ENCODE assay signal across 10 cellular contexts in the genomic region with DNA sequence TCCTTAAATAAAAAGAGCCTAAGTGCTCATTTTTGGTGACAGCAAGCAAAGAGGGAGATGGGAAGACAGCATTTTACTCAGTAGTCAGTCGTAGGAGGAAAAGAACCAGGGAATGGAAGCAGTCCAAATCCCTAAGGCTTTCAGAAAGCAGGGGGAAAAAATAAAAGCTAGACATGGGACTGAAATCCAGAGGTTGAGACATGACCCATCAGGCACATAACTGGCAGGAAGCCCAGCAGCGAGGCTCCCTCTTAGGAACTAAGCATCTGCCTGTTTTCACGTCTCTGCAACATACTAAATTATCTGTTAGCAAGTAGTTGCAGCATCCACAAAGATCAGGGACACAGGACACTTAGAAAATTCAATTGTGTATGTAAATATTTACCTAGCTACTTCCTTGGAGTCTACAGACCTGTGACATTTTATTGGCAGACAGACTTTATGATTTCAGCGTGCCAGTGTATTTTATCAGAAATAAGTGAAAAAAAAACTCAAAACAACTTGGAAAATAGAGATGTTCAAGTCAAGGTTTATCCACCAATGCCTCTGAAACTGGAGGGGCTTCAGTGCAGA.
A peak's percentile ranks its signal among the peaks of the same experiment; 100 is the strongest.
DNase-seq lines count a peak whose midpoint lies in the region; ATAC-seq and TF ChIP-seq lines count a peak whose summit lies in the region.
"Had no signal": no experiment of that assay in that cellular context is flagged by ENCODE, and none has a peak within 500 bp of the region (broad histone marks: within the 10 kb centered on the region; RNA-seq: fewer than 3 reads in every experiment).

No MANE protein-coding gene starts in this region.

- H3K4me3 ChIP-seq in colonic mucosa, result no peak overlapping the region
- H3K4me3 ChIP-seq: GM23338 had no signal

- H3K27me3 ChIP-seq in colonic mucosa, result no peaks in the 10 kb centered on the region

- H3K27me3 Mint-ChIP-seq in naive thymus-derived CD8-positive, alpha-beta T cell, result peaks cover 0 to 19% (median 2%) of the 10 kb centered on the region in 5 donors

- intact Hi-C loops in colonic mucosa (cut with DNase I) (no loop called here), left colon (cut with DNase I, micrococcal nuclease) (no loop called here)

- no peak overlapping the region for H3K27ac Mint-ChIP-seq in naive thymus-derived CD8-positive, alpha-beta T cell
- H3K27ac Mint-ChIP-seq: GM23338 had no signal

- no peaks in the 10 kb centered on the region for H3K36me3 Mint-ChIP-seq in naive thymus-derived CD8-positive, alpha-beta T cell

- H3K4me1 Mint-ChIP-seq in naive thymus-derived CD8-positive, alpha-beta T cell, result no peaks in the 10 kb centered on the region
- H3K4me1 Mint-ChIP-seq: GM23338 had no signal

- H3K9me3 ChIP-seq in colonic mucosa, result no peaks in the 10 kb centered on the region

- H3K9ac ChIP-seq in colonic mucosa (ENCODE audit: low read depth in 2 of 2, low read length in 2 of 2), result peak overlapping the region in 1 of 2 donors; percentile 43

- H3K36me3 ChIP-seq in colonic mucosa, result no peaks in the 10 kb centered on the region

- peaks cover 0 to 14% (median 0%) of the 10 kb centered on the region in 9 donors for H3K9me3 Mint-ChIP-seq in naive thymus-derived CD8-positive, alpha-beta T cell

- TF ChIP-seq CTCF in colonic mucosa (IDR thresholded peaks at IDR 0.05), result no peak

- H3K4me3 Mint-ChIP-seq in naive thymus-derived CD8-positive, alpha-beta T cell, result no peak overlapping the region
- H3K4me3 Mint-ChIP-seq: GM23338 had no signal

- POLR2A ChIA-PET in naive thymus-derived CD8-positive, alpha-beta T cell (lab: Charles Lee), result no interaction called here

- H3K27ac ChIP-seq in colonic mucosa, result peak overlapping the region; percentile 87

- ATAC-seq in left colon, result peak; percentile 79
- no peak for ATAC-seq in GM18909 (IDR thresholded peaks at IDR 0.05; ENCODE audit: poor library complexity, unreplicated experiment)
- ATAC-seq in naive thymus-derived CD8-positive, alpha-beta T cell, result no peak
- ATAC-seq: GM23338 had no signal

- peaks cover 10% of the 10 kb centered on the region for H3K4me1 ChIP-seq in colonic mucosa

- DNase-seq in HT-29 (ENCODE audit: low spot score) (peak; percentile 55), colonic mucosa (peak; percentile 66), left colon (peak; percentile 42 to 65), smooth muscle cell of the brain vasculature (ENCODE audit: low read depth, low spot score) (peak; percentile 75), NCI-H2171 treated with DMSO at 0.1 percent for 48 hours (lab: John Stamatoyannopoulos, UW) (no peak)
- no peak for DNase-seq in stimulated activated naive CD4-positive, alpha-beta T cell (lab: John Stamatoyannopoulos, UW)
- no peak for DNase-seq in naive thymus-derived CD8-positive, alpha-beta T cell
- DNase-seq: NCI-H2081 treated with DMSO at 0.1 percent for 48 hours had no signal

Comparison
In these comparisons a context has a peak if more than half of its experiments do, and no peak if none do; other contexts are left out.
1. DNase-seq: peak in HT-29 (single experiment), colonic mucosa (single experiment), left colon (2 of 2) and smooth muscle cell of the brain vasculature (single experiment); none in stimulated activated naive CD4-positive, alpha-beta T cell (0 of 6), NCI-H2171 treated with DMSO at 0.1 percent for 48 hours (single experiment) and naive thymus-derived CD8-positive, alpha-beta T cell (0 of 10).